In the genomic region with DNA sequence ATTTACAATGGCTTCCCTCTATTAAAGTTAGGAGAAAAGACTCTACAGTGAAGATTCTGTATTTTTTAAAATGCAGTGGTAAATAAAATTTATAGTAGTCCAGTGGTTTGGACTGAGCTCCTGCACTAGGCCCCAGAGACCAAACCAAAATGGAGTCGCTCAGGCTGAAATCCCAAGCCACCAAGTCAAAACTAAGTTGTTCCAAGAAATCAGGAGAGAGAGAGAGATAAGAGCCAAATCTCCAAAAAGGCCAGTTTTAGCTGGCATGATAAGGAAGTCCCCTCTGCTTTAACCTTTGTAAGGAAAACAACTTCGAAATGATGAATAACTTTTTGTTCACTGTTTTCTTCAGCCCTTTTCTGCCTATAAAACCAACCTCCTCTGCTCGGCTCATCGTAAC, we compare ENCODE assay signal across 1 cellular context.
TF ChIP-seq lines count a peak whose summit lies in the region.

No MANE protein-coding gene starts in this region.

TF ChIP-seq in K562, 482 proteins besides CTCF, POLR2A, EP300 and RAD21 (continued from another document and continues in another):
- no peak for TF ChIP-seq ZFP30 (CRISPR knock-in tag; IDR thresholded peaks at IDR 0.05; ENCODE audit: borderline replicate concordance)
- no peak for TF ChIP-seq STAT6 (CRISPR knock-in tag; IDR thresholded peaks at IDR 0.05)
- no peak for TF ChIP-seq MTA2 (IDR thresholded peaks at IDR 0.05; ENCODE audit: low read depth)
- peak; percentile 42; the same call in 1 of the 2 replicates for TF ChIP-seq CXXC5 (CRISPR knock-in tag; IDR thresholded peaks at IDR 0.05)
- peak; percentile 83 for TF ChIP-seq ZNF395 (CRISPR knock-in tag; IDR thresholded peaks at IDR 0.05)
- no peak for TF ChIP-seq SMAD1 (IDR thresholded peaks at IDR 0.05; ENCODE audit: low read depth, low read length, partially characterized antibody)
- TF ChIP-seq ZNF780A (CRISPR knock-in tag; IDR thresholded peaks at IDR 0.05): no peak
- TF ChIP-seq FOXM1 (IDR thresholded peaks at IDR 0.05; ENCODE audit: low read depth): no peak
- no peak for TF ChIP-seq FOXM1 (CRISPR knock-in tag; IDR thresholded peaks at IDR 0.05; ENCODE audit: low read depth)
- no peak for TF ChIP-seq ZNF121 (CRISPR knock-in tag; conservative IDR thresholded peaks at IDR 0.05)
- no peak for TF ChIP-seq ZNF146 (CRISPR knock-in tag; IDR thresholded peaks at IDR 0.05; ENCODE audit: unreplicated experiment)
- TF ChIP-seq CHD4 (IDR thresholded peaks at IDR 0.05; ENCODE audit: insufficient read depth, insufficient replicate concordance, low read depth, low read length, poor library complexity, severe bottlenecking): no peak
- TF ChIP-seq CTBP1 (IDR thresholded peaks at IDR 0.05; ENCODE audit: borderline replicate concordance): no peak
- no peak for TF ChIP-seq SREBF1 (IDR thresholded peaks at IDR 0.05; ENCODE audit: borderline replicate concordance, low read depth, low read length)
- TF ChIP-seq TAF1 (IDR thresholded peaks at IDR 0.05; ENCODE audit: control insufficient read depth, extremely low read depth, insufficient read depth, low read length, severe bottlenecking): no peak
- TF ChIP-seq GTF2F1 (IDR thresholded peaks at IDR 0.05; ENCODE audit: low read depth, low read length): no peak
- TF ChIP-seq SAP30 (IDR thresholded peaks at IDR 0.05; ENCODE audit: borderline replicate concordance, insufficient read depth, low read depth, low read length, poor library complexity, severe bottlenecking): no peak
- TF ChIP-seq PURB (CRISPR knock-in tag; IDR thresholded peaks at IDR 0.05; ENCODE audit: low read depth): no peak
- no peak for TF ChIP-seq NELFE (IDR thresholded peaks at IDR 0.05; ENCODE audit: insufficient read depth, insufficient read length)
- no peak for TF ChIP-seq GATAD2B (IDR thresholded peaks at IDR 0.05; ENCODE audit: borderline replicate concordance)
- TF ChIP-seq, protein P1, sequence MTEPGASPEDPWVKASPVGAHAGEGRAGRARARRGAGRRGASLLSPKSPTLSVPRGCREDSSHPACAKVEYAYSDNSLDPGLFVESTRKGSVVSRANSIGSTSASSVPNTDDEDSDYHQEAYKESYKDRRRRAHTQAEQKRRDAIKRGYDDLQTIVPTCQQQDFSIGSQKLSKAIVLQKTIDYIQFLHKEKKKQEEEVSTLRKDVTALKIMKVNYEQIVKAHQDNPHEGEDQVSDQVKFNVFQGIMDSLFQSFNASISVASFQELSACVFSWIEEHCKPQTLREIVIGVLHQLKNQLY (CRISPR knock-in tag; conservative IDR thresholded peaks at IDR 0.05): no peak
- TF ChIP-seq, protein P2, sequence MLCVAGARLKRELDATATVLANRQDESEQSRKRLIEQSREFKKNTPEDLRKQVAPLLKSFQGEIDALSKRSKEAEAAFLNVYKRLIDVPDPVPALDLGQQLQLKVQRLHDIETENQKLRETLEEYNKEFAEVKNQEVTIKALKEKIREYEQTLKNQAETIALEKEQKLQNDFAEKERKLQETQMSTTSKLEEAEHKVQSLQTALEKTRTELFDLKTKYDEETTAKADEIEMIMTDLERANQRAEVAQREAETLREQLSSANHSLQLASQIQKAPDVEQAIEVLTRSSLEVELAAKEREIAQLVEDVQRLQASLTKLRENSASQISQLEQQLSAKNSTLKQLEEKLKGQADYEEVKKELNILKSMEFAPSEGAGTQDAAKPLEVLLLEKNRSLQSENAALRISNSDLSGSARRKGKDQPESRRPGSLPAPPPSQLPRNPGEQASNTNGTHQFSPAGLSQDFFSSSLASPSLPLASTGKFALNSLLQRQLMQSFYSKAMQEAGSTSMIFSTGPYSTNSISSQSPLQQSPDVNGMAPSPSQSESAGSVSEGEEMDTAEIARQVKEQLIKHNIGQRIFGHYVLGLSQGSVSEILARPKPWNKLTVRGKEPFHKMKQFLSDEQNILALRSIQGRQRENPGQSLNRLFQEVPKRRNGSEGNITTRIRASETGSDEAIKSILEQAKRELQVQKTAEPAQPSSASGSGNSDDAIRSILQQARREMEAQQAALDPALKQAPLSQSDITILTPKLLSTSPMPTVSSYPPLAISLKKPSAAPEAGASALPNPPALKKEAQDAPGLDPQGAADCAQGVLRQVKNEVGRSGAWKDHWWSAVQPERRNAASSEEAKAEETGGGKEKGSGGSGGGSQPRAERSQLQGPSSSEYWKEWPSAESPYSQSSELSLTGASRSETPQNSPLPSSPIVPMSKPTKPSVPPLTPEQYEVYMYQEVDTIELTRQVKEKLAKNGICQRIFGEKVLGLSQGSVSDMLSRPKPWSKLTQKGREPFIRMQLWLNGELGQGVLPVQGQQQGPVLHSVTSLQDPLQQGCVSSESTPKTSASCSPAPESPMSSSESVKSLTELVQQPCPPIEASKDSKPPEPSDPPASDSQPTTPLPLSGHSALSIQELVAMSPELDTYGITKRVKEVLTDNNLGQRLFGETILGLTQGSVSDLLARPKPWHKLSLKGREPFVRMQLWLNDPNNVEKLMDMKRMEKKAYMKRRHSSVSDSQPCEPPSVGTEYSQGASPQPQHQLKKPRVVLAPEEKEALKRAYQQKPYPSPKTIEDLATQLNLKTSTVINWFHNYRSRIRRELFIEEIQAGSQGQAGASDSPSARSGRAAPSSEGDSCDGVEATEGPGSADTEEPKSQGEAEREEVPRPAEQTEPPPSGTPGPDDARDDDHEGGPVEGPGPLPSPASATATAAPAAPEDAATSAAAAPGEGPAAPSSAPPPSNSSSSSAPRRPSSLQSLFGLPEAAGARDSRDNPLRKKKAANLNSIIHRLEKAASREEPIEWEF (CRISPR knock-in tag; IDR thresholded peaks at IDR 0.05): peak; percentile 65; the same call in 1 of the 2 replicates
- TF ChIP-seq ELF2 (CRISPR knock-in tag; IDR thresholded peaks at IDR 0.05): no peak
- no peak for TF ChIP-seq ZNF586 (CRISPR knock-in tag; conservative IDR thresholded peaks at IDR 0.05)
- no peak for TF ChIP-seq ZNF282 (CRISPR knock-in tag; IDR thresholded peaks at IDR 0.05)
- TF ChIP-seq ZKSCAN8 (CRISPR knock-in tag; IDR thresholded peaks at IDR 0.05): no peak; the same call in 1 of the 2 replicates
- TF ChIP-seq NCOA1 (IDR thresholded peaks at IDR 0.05; ENCODE audit: low read depth): no peak
- TF ChIP-seq, protein P3, sequence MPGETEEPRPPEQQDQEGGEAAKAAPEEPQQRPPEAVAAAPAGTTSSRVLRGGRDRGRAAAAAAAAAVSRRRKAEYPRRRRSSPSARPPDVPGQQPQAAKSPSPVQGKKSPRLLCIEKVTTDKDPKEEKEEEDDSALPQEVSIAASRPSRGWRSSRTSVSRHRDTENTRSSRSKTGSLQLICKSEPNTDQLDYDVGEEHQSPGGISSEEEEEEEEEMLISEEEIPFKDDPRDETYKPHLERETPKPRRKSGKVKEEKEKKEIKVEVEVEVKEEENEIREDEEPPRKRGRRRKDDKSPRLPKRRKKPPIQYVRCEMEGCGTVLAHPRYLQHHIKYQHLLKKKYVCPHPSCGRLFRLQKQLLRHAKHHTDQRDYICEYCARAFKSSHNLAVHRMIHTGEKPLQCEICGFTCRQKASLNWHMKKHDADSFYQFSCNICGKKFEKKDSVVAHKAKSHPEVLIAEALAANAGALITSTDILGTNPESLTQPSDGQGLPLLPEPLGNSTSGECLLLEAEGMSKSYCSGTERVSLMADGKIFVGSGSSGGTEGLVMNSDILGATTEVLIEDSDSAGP (CRISPR knock-in tag; IDR thresholded peaks at IDR 0.05): no peak
- no peak for TF ChIP-seq SPI1 (IDR thresholded peaks at IDR 0.05; ENCODE audit: borderline replicate concordance, low read depth, low read length)
- TF ChIP-seq NCOA4 (IDR thresholded peaks at IDR 0.05; ENCODE audit: partially characterized antibody): no peak
- TF ChIP-seq FOXA1 (IDR thresholded peaks at IDR 0.05; ENCODE audit: borderline replicate concordance): no peak
- no peak for TF ChIP-seq ZFPM2 (CRISPR knock-in tag; IDR thresholded peaks at IDR 0.05)
- TF ChIP-seq CGGBP1 (CRISPR knock-in tag; IDR thresholded peaks at IDR 0.05): no peak
- TF ChIP-seq, protein P4, sequence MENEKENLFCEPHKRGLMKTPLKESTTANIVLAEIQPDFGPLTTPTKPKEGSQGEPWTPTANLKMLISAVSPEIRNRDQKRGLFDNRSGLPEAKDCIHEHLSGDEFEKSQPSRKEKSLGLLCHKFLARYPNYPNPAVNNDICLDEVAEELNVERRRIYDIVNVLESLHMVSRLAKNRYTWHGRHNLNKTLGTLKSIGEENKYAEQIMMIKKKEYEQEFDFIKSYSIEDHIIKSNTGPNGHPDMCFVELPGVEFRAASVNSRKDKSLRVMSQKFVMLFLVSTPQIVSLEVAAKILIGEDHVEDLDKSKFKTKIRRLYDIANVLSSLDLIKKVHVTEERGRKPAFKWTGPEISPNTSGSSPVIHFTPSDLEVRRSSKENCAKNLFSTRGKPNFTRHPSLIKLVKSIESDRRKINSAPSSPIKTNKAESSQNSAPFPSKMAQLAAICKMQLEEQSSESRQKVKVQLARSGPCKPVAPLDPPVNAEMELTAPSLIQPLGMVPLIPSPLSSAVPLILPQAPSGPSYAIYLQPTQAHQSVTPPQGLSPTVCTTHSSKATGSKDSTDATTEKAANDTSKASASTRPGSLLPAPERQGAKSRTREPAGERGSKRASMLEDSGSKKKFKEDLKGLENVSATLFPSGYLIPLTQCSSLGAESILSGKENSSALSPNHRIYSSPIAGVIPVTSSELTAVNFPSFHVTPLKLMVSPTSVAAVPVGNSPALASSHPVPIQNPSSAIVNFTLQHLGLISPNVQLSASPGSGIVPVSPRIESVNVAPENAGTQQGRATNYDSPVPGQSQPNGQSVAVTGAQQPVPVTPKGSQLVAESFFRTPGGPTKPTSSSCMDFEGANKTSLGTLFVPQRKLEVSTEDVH (IDR thresholded peaks at IDR 0.05; ENCODE audit: low read depth, partially characterized antibody): no peak
- TF ChIP-seq KDM1A (IDR thresholded peaks at IDR 0.05): peak; percentile 51 to 64; a peak in 2 of 4 replicates
- no peak for TF ChIP-seq ZNF133 (CRISPR knock-in tag; IDR thresholded peaks at IDR 0.05)
- no peak for TF ChIP-seq MAZ (CRISPR knock-in tag; conservative IDR thresholded peaks at IDR 0.05 in 1 of 2, IDR thresholded peaks at IDR 0.05 in 1 of 2)
- peak; percentile 52; the same call in 1 of the 2 replicates for TF ChIP-seq HDAC2 (IDR thresholded peaks at IDR 0.05)
- TF ChIP-seq FOXK2 (conservative IDR thresholded peaks at IDR 0.05 in 1 of 2, IDR thresholded peaks at IDR 0.05 in 1 of 2; ENCODE audit: low read depth in 2 of 2): no peak
- no peak for TF ChIP-seq DPF2 (IDR thresholded peaks at IDR 0.05)
- no peak for TF ChIP-seq SMC3 (conservative IDR thresholded peaks at IDR 0.05; ENCODE audit: insufficient read depth, low read depth, low read length)
- no peak for TF ChIP-seq SMARCA5 (IDR thresholded peaks at IDR 0.05)
- no peak for TF ChIP-seq RBFOX2 (IDR thresholded peaks at IDR 0.05; ENCODE audit: low read depth, low read length)
- peak; percentile 47; the same call in 1 of the 2 replicates for TF ChIP-seq DMBX1 (CRISPR knock-in tag; IDR thresholded peaks at IDR 0.05; ENCODE audit: borderline replicate concordance)
- TF ChIP-seq ELK3 (CRISPR knock-in tag; IDR thresholded peaks at IDR 0.05): no peak
- no peak for TF ChIP-seq CREM (IDR thresholded peaks at IDR 0.05; ENCODE audit: low read depth)
- no peak for TF ChIP-seq ZNF324 (CRISPR knock-in tag; IDR thresholded peaks at IDR 0.05)
- no peak for TF ChIP-seq BRD9 (IDR thresholded peaks at IDR 0.05; ENCODE audit: low read depth, partially characterized antibody)
- no peak for TF ChIP-seq CSDE1 (IDR thresholded peaks at IDR 0.05)
- peak; percentile 81 for TF ChIP-seq ZNF175 (CRISPR knock-in tag; IDR thresholded peaks at IDR 0.05; ENCODE audit: low read depth)
- TF ChIP-seq CEBPB (tag; IDR thresholded peaks at IDR 0.05): no peak
